ENCODE assay signal across 20 cellular contexts in the genomic region with DNA sequence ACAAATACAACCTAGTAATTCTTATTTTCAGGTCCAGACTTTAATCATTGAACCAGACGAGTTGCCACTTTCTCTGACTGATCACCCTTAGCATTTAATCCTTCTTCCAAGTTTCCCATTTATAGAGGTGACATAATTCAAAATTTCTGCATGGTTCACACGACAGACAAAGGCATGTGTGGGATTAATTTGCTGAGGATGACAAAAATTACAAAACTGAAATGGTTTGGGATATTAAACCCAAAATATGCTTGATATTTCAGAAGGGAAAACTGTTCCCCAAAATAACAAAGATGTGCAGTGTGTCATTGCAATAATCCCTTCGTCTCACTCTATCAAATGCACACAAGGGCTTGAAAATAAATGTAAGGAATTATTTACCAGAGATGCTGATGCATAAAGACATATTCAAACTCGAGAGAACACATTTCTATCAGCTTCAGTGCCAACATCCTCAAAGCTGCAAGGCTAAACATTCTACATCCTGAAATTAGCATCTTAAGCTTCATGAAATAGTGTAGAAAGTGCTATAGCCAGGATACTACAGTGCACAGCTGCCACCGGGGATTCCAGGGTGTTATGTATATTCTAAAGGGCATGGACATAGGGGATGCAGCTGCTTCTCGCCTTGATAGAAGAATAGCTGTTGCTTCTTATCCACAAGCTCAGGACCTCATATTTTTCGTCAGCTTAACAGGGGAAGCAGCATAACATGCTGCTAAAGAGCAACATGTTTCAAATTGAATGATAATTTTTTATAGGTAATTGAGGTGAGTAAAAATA.
"Had no signal": no experiment of that assay in that cellular context is flagged by ENCODE, and none has a peak within 500 bp of the region (broad histone marks: within the 10 kb centered on the region; RNA-seq: fewer than 3 reads in every experiment).

No MANE protein-coding gene starts in this region.

- H3K27me3 ChIP-seq: neutrophil, pancreas, right atrium auricular region, sigmoid colon, stomach, thyroid gland, vagina had no signal

- ATAC-seq: effector memory CD8-positive, alpha-beta T cell; left lobe of liver; natural killer cell; pancreas; stimulated activated effector memory CD8-positive, alpha-beta T cell treated with anti-CD3 and anti-CD28 coated beads, Interleukin-12 subunit alpha, Interleukin-12 subunit beta, amount 100 ng/mL, for 72 hours had no signal

- H3K4me1 ChIP-seq: pancreas, right atrium auricular region, sigmoid colon, stomach, thyroid gland, vagina had no signal

- H3K4me3 ChIP-seq: lung, pancreas, right atrium auricular region, sigmoid colon, stomach, thyroid gland, vagina had no signal

- H3K36me3 ChIP-seq: neutrophil, pancreas, right atrium auricular region, sigmoid colon, stomach, thyroid gland, vagina had no signal

- DNase-seq: cortex of kidney; effector memory CD8-positive, alpha-beta T cell; erythroblast; head of caudate nucleus; kidney; natural killer cell; pancreas; sigmoid colon; stimulated activated CD4-positive, alpha-beta T cell treated with anti-CD3 and anti-CD28 coated beads, Interleukin-2, amount 100 ng/mL, for 24 hours; stimulated activated CD4-positive, alpha-beta T cell treated with anti-CD3 and anti-CD28 coated beads, Interleukin-4, amount 100 ng/mL, for 24 hours; stimulated activated naive CD4-positive, alpha-beta T cell treated with Interleukin-2 at 50 U/mL for 16 hours; stomach; thyroid gland; trophoblast cell had no signal

- H3K27ac ChIP-seq: neutrophil, pancreas, right atrium auricular region, sigmoid colon, stomach, thyroid gland, vagina had no signal

- H3K9me3 ChIP-seq: neutrophil, pancreas, right atrium auricular region, sigmoid colon, thyroid gland, vagina had no signal
